2 cellular contexts compared by ENCODE assay signal in the genomic region with DNA sequence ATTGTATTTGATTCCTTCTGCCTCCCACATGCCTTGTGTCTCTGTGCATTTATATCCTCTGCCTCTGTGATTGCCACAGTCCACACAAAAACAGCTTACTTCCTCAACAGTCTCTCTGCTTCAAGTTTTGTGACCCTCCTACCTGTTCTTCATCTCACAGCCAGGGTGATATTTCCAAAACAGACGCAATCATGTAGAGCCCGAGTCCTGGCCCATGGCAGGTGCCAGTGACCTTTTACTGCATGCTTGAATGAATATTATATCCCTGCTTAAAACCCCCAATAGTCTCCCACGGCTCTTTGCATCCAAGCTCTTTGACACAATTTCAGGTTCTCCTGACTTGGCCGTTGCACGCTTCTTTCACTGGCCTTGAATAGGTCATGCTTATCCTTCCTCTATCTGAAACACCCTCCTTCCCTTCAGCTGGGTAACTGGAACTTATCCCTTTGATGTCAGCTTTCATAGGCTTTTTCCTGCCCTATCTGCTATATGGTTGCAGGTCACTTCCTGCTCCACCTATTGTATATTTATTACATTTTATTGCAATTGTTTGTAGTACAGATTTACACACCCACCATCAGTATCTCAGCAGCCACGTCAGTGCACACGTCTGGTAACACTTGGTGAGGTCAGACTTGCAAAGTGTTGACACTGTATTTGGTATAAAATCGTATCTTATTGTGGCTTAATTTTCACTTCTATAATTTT.
TF ChIP-seq lines count a peak whose summit lies in the region.

No MANE protein-coding gene starts in this region.

TF ChIP-seq in H1, 55 proteins besides CTCF, POLR2A, EP300 and RAD21 (continues in another document):
- TF ChIP-seq ATF2 (IDR thresholded peaks at IDR 0.05; ENCODE audit: low read length) (no peak), SAP30 (IDR thresholded peaks at IDR 0.05; ENCODE audit: insufficient read depth, insufficient replicate concordance, low read length) (no peak), NRF1 (IDR thresholded peaks at IDR 0.05; ENCODE audit: low read depth, low read length) (no peak), POU5F1 (IDR thresholded peaks at IDR 0.05; ENCODE audit: low read depth, low read length) (no peak), TBP (IDR thresholded peaks at IDR 0.05; ENCODE audit: low read depth, low read length) (no peak), GTF2F1 (IDR thresholded peaks at IDR 0.05; ENCODE audit: borderline replicate concordance, low read depth, low read length) (no peak), SIN3A (conservative IDR thresholded peaks at IDR 0.05 in 1 of 2, IDR thresholded peaks at IDR 0.05 in 1 of 2; ENCODE audit: low read depth in 1 of 2, low read length in 2 of 2) (no peak), PHF8 (conservative IDR thresholded peaks at IDR 0.05; ENCODE audit: low read depth, low read length) (no peak), POLR2AphosphoS5 (IDR thresholded peaks at IDR 0.05; ENCODE audit: low read depth, low read length) (no peak), SIRT6 (IDR thresholded peaks at IDR 0.05; ENCODE audit: low read length) (no peak), BRCA1 (IDR thresholded peaks at IDR 0.05; ENCODE audit: low read depth, low read length) (no peak), TEAD4 (IDR thresholded peaks at IDR 0.05; ENCODE audit: low read depth, low read length) (no peak), ZNF274 (IDR thresholded peaks at IDR 0.05; ENCODE audit: borderline replicate concordance, extremely low read depth, low read length) (no peak)
- TF ChIP-seq, protein P1, sequence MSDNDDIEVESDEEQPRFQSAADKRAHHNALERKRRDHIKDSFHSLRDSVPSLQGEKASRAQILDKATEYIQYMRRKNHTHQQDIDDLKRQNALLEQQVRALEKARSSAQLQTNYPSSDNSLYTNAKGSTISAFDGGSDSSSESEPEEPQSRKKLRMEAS (IDR thresholded peaks at IDR 0.05), result no peak

TF ChIP-seq in WTC11, 78 proteins besides CTCF, POLR2A, EP300 and RAD21:
- TF ChIP-seq ZNF671 (CRISPR knock-in tag; IDR thresholded peaks at IDR 0.05) (no peak), FOXK1 (CRISPR knock-in tag; IDR thresholded peaks at IDR 0.05) (no peak), GABPB1 (CRISPR knock-in tag; IDR thresholded peaks at IDR 0.05) (no peak), GRHL2 (CRISPR knock-in tag; IDR thresholded peaks at IDR 0.05; ENCODE audit: insufficient replicate concordance, severe bottlenecking) (no peak), ZNF121 (CRISPR knock-in tag; IDR thresholded peaks at IDR 0.05) (no peak), ZNF396 (CRISPR knock-in tag; IDR thresholded peaks at IDR 0.05; ENCODE audit: borderline replicate concordance) (no peak), IRF2 (CRISPR knock-in tag; IDR thresholded peaks at IDR 0.05; ENCODE audit: borderline replicate concordance, low read depth) (no peak), GTF2I (CRISPR knock-in tag; conservative IDR thresholded peaks at IDR 0.05) (no peak), ESRRA (CRISPR knock-in tag; IDR thresholded peaks at IDR 0.05; ENCODE audit: borderline replicate concordance) (no peak)
- TF ChIP-seq, protein P2, sequence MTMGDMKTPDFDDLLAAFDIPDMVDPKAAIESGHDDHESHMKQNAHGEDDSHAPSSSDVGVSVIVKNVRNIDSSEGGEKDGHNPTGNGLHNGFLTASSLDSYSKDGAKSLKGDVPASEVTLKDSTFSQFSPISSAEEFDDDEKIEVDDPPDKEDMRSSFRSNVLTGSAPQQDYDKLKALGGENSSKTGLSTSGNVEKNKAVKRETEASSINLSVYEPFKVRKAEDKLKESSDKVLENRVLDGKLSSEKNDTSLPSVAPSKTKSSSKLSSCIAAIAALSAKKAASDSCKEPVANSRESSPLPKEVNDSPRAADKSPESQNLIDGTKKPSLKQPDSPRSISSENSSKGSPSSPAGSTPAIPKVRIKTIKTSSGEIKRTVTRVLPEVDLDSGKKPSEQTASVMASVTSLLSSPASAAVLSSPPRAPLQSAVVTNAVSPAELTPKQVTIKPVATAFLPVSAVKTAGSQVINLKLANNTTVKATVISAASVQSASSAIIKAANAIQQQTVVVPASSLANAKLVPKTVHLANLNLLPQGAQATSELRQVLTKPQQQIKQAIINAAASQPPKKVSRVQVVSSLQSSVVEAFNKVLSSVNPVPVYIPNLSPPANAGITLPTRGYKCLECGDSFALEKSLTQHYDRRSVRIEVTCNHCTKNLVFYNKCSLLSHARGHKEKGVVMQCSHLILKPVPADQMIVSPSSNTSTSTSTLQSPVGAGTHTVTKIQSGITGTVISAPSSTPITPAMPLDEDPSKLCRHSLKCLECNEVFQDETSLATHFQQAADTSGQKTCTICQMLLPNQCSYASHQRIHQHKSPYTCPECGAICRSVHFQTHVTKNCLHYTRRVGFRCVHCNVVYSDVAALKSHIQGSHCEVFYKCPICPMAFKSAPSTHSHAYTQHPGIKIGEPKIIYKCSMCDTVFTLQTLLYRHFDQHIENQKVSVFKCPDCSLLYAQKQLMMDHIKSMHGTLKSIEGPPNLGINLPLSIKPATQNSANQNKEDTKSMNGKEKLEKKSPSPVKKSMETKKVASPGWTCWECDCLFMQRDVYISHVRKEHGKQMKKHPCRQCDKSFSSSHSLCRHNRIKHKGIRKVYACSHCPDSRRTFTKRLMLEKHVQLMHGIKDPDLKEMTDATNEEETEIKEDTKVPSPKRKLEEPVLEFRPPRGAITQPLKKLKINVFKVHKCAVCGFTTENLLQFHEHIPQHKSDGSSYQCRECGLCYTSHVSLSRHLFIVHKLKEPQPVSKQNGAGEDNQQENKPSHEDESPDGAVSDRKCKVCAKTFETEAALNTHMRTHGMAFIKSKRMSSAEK (CRISPR knock-in tag; IDR thresholded peaks at IDR 0.05; ENCODE audit: borderline replicate concordance), result no peak
- TF ChIP-seq, protein P3, sequence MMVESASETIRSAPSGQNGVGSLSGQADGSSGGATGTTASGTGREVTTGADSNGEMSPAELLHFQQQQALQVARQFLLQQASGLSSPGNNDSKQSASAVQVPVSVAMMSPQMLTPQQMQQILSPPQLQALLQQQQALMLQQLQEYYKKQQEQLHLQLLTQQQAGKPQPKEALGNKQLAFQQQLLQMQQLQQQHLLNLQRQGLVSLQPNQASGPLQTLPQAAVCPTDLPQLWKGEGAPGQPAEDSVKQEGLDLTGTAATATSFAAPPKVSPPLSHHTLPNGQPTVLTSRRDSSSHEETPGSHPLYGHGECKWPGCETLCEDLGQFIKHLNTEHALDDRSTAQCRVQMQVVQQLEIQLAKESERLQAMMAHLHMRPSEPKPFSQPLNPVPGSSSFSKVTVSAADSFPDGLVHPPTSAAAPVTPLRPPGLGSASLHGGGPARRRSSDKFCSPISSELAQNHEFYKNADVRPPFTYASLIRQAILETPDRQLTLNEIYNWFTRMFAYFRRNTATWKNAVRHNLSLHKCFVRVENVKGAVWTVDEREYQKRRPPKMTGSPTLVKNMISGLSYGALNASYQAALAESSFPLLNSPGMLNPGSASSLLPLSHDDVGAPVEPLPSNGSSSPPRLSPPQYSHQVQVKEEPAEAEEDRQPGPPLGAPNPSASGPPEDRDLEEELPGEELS (CRISPR knock-in tag; IDR thresholded peaks at IDR 0.05), result no peak
- TF ChIP-seq, protein P4, sequence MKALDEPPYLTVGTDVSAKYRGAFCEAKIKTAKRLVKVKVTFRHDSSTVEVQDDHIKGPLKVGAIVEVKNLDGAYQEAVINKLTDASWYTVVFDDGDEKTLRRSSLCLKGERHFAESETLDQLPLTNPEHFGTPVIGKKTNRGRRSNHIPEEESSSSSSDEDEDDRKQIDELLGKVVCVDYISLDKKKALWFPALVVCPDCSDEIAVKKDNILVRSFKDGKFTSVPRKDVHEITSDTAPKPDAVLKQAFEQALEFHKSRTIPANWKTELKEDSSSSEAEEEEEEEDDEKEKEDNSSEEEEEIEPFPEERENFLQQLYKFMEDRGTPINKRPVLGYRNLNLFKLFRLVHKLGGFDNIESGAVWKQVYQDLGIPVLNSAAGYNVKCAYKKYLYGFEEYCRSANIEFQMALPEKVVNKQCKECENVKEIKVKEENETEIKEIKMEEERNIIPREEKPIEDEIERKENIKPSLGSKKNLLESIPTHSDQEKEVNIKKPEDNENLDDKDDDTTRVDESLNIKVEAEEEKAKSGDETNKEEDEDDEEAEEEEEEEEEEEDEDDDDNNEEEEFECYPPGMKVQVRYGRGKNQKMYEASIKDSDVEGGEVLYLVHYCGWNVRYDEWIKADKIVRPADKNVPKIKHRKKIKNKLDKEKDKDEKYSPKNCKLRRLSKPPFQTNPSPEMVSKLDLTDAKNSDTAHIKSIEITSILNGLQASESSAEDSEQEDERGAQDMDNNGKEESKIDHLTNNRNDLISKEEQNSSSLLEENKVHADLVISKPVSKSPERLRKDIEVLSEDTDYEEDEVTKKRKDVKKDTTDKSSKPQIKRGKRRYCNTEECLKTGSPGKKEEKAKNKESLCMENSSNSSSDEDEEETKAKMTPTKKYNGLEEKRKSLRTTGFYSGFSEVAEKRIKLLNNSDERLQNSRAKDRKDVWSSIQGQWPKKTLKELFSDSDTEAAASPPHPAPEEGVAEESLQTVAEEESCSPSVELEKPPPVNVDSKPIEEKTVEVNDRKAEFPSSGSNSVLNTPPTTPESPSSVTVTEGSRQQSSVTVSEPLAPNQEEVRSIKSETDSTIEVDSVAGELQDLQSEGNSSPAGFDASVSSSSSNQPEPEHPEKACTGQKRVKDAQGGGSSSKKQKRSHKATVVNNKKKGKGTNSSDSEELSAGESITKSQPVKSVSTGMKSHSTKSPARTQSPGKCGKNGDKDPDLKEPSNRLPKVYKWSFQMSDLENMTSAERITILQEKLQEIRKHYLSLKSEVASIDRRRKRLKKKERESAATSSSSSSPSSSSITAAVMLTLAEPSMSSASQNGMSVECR (CRISPR knock-in tag; IDR thresholded peaks at IDR 0.05; ENCODE audit: borderline replicate concordance), result no peak
- TF ChIP-seq, protein P5, sequence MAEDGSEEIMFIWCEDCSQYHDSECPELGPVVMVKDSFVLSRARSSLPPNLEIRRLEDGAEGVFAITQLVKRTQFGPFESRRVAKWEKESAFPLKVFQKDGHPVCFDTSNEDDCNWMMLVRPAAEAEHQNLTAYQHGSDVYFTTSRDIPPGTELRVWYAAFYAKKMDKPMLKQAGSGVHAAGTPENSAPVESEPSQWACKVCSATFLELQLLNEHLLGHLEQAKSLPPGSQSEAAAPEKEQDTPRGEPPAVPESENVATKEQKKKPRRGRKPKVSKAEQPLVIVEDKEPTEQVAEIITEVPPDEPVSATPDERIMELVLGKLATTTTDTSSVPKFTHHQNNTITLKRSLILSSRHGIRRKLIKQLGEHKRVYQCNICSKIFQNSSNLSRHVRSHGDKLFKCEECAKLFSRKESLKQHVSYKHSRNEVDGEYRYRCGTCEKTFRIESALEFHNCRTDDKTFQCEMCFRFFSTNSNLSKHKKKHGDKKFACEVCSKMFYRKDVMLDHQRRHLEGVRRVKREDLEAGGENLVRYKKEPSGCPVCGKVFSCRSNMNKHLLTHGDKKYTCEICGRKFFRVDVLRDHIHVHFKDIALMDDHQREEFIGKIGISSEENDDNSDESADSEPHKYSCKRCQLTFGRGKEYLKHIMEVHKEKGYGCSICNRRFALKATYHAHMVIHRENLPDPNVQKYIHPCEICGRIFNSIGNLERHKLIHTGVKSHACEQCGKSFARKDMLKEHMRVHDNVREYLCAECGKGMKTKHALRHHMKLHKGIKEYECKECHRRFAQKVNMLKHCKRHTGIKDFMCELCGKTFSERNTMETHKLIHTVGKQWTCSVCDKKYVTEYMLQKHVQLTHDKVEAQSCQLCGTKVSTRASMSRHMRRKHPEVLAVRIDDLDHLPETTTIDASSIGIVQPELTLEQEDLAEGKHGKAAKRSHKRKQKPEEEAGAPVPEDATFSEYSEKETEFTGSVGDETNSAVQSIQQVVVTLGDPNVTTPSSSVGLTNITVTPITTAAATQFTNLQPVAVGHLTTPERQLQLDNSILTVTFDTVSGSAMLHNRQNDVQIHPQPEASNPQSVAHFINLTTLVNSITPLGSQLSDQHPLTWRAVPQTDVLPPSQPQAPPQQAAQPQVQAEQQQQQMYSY (CRISPR knock-in tag; IDR thresholded peaks at IDR 0.05), result no peak
